8 cellular contexts compared by ENCODE assay signal in the genomic region with DNA sequence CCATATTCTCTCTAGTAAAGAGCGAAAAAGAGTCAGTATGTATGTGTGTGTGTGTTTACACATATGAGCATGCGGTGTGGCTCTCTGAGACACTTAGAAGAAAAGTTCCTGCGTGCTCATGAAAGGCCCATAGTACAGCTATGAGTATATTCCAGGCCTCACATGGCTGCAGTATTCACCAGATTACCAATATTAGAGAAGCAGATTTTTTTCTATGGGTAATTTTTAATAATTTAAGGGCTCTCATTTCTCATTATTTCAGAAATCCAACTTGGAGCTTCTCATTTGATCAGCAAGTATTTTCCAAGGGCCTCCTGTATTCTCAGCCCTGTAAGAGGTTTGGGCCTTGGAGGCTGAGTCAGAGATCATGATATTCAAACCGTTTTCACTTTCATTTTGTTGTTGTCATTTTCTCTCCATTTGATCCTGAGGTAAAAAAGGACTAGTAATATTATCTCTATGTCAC.
A peak's percentile ranks its signal among the peaks of the same experiment; 100 is the strongest.
DNase-seq lines count a peak whose midpoint lies in the region; ATAC-seq and TF ChIP-seq lines count a peak whose summit lies in the region.

No MANE protein-coding gene starts in this region.

- no peaks in the 10 kb centered on the region for H3K79me2 ChIP-seq in neural progenitor cell (ENCODE audit: low read depth)

- H3K27ac Mint-ChIP-seq in neural progenitor cell, result no peak overlapping the region

- H3K4me2 ChIP-seq in neural progenitor cell, result no peak overlapping the region

- peak; percentile 94 for ATAC-seq in HG03039 (IDR thresholded peaks at IDR 0.05; ENCODE audit: unreplicated experiment)

- H2AFZ ChIP-seq in neural progenitor cell (replicated peaks), result no peak overlapping the region

- no peaks in the 10 kb centered on the region for H3K4me1 Mint-ChIP-seq in neural progenitor cell

- H3K9ac ChIP-seq in duodenal mucosa (ENCODE audit: low read depth in 1 of 2, low read length in 2 of 2) (peak overlapping the region; percentile 26 to 30), neural progenitor cell (no peak overlapping the region)

- no peak for TF ChIP-seq CTCF in neural progenitor cell (IDR thresholded peaks at IDR 0.05)

- H3F3A ChIP-seq in neural progenitor cell (ENCODE audit: low read depth), result no peaks in the 10 kb centered on the region

- H3K27ac ChIP-seq in SJSA1 (peak overlapping the region; percentile 58), duodenal mucosa (ENCODE audit: low read depth, low read length) (no peak overlapping the region), neural progenitor cell (no peak overlapping the region)

- no peaks in the 10 kb centered on the region for H3K27me3 Mint-ChIP-seq in neural progenitor cell (ENCODE audit: insufficient read depth, low read depth)

- no peaks in the 10 kb centered on the region for H3K9me3 Mint-ChIP-seq in neural progenitor cell

- H3K4me3 ChIP-seq in SJSA1 (no peak overlapping the region), duodenal mucosa (ENCODE audit: low read depth in 1 of 2, low read length in 2 of 2) (peak overlapping the region; percentile 51 to 58), neural progenitor cell (no peak overlapping the region)

- H3K36me3 ChIP-seq in SJSA1 (no peaks in the 10 kb centered on the region), duodenal mucosa (ENCODE audit: control insufficient read depth in 1 of 2, insufficient read depth in 2 of 2, low read length in 2 of 2) (no peaks in the 10 kb centered on the region), neural progenitor cell (no peaks in the 10 kb centered on the region)

- H3K4me3 Mint-ChIP-seq in neural progenitor cell, result no peak overlapping the region

- no peaks in the 10 kb centered on the region for H4K20me1 ChIP-seq in neural progenitor cell (ENCODE audit: low read depth)

- H3K4me1 ChIP-seq in SJSA1 (replicated peaks) (peaks cover 11% of the 10 kb centered on the region), duodenal mucosa (ENCODE audit: control insufficient read depth in 1 of 2, insufficient read depth in 2 of 2, low read length in 2 of 2) (peaks cover 11 to 25% of the 10 kb centered on the region in 2 donors), neural progenitor cell (no peaks in the 10 kb centered on the region)

- DNase-seq in stimulated activated CD4-positive, alpha-beta T cell treated with anti-CD3 and anti-CD28 coated beads, Interleukin-12 subunit alpha, Interleukin-12 subunit beta, amount 100 ng/mL, for 48 hours (ENCODE audit: low read depth in 2 of 3, low spot score in 1 of 3), result peak in 2 of 3 donors; percentile 29 to 30
- no peak for DNase-seq in stimulated activated CD4-positive, alpha-beta T cell treated with anti-CD3 and anti-CD28 coated beads, Interleukin-4, amount 100 ng/mL, for 1 hour
- peak in 1 of 2 experiments; percentile 63 for DNase-seq in SJSA1 (ENCODE audit: low read depth in 1 of 2, low spot score in 2 of 2)
- peak; percentile 51 for DNase-seq in renal cortical epithelial cell (ENCODE audit: low read depth)
- no peak for DNase-seq in neural progenitor cell (ENCODE audit: low spot score)
- DNase-seq in islet precursor cell, result no peak

- H3K9me3 ChIP-seq in SJSA1 (replicated peaks) (no peaks in the 10 kb centered on the region), duodenal mucosa (ENCODE audit: control insufficient read depth in 1 of 2, low read length in 2 of 2) (no peaks in the 10 kb centered on the region), neural progenitor cell (ENCODE audit: low read depth) (no peaks in the 10 kb centered on the region)

- H3K27me3 ChIP-seq in SJSA1 (replicated peaks) (no peaks in the 10 kb centered on the region), duodenal mucosa (ENCODE audit: control insufficient read depth in 1 of 2, insufficient read depth in 2 of 2, low read length in 2 of 2) (no peaks in the 10 kb centered on the region), neural progenitor cell (no peaks in the 10 kb centered on the region)

- no peaks in the 10 kb centered on the region for H3K36me3 Mint-ChIP-seq in neural progenitor cell

Comparison
In these comparisons a context has a peak if more than half of its experiments do, and no peak if none do; other contexts are left out.
1. DNase-seq: peak in stimulated activated CD4-positive, alpha-beta T cell treated with anti-CD3 and anti-CD28 coated beads, Interleukin-12 subunit alpha, Interleukin-12 subunit beta, amount 100 ng/mL, for 48 hours (2 of 3) and renal cortical epithelial cell (single experiment); none in stimulated activated CD4-positive, alpha-beta T cell treated with anti-CD3 and anti-CD28 coated beads, Interleukin-4, amount 100 ng/mL, for 1 hour (single experiment), neural progenitor cell (single experiment) and islet precursor cell (single experiment).
2. H3K4me3 ChIP-seq: peak in duodenal mucosa (2 of 2); none in SJSA1 (single experiment) and neural progenitor cell (single experiment).